ENCODE assay signal across 2 cellular contexts in the genomic region with DNA sequence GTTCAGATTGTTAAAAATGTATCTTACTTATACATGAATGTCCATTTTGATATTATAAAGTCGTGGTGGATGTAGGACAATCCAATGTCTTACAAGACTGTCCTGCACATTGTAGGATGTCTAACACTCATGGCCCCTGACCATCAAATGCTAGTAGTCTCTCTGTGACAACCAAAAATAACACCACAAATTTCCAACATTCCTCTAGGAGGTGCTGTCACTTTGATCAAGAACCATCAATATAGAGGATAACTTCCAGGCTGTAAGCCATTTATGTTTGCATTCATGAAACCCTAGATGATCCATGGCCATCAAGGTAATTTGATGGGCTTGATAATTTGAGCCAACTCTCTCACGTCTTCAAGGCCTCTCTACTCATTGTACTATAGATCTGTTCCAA.
TF ChIP-seq lines count a peak whose summit lies in the region.

No MANE protein-coding gene starts in this region.

TF ChIP-seq in HepG2, 621 proteins besides CTCF, POLR2A, EP300 and RAD21:
- TF ChIP-seq STAG1 (CRISPR knock-in tag; IDR thresholded peaks at IDR 0.05): peak; percentile 11; the same call in 1 of the 2 replicates
- no peak for TF ChIP-seq PHF5A (CRISPR knock-in tag; IDR thresholded peaks at IDR 0.05; ENCODE audit: low read depth, unreplicated experiment)
- TF ChIP-seq, protein P1, sequence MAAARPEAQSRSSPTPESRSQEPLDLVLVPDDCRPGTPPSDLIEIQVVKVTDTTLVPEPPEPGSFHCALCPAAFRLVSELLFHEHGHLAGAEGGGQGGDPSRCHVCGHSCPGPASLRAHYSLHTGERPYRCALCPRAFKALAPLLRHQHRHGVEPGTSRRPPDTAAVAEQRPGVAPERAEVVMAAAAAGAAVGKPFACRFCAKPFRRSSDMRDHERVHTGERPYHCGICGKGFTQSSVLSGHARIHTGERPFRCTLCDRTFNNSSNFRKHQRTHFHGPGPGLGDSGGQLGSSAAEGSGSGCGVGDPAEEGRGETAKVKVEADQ (CRISPR knock-in tag; IDR thresholded peaks at IDR 0.05; ENCODE audit: borderline replicate concordance): no peak
- TF ChIP-seq, protein P2, sequence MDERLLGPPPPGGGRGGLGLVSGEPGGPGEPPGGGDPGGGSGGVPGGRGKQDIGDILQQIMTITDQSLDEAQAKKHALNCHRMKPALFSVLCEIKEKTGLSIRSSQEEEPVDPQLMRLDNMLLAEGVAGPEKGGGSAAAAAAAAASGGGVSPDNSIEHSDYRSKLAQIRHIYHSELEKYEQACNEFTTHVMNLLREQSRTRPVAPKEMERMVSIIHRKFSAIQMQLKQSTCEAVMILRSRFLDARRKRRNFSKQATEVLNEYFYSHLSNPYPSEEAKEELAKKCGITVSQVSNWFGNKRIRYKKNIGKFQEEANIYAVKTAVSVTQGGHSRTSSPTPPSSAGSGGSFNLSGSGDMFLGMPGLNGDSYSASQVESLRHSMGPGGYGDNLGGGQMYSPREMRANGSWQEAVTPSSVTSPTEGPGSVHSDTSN (CRISPR knock-in tag; IDR thresholded peaks at IDR 0.05): no peak
- no peak for TF ChIP-seq YY1 (IDR thresholded peaks at IDR 0.05; ENCODE audit: insufficient read depth, insufficient replicate concordance, low read depth, low read length)
- TF ChIP-seq ZNF207 (IDR thresholded peaks at IDR 0.05; ENCODE audit: borderline replicate concordance): no peak
- no peak for TF ChIP-seq ZNF354B (CRISPR knock-in tag; IDR thresholded peaks at IDR 0.05)
- no peak for TF ChIP-seq ZNF20 (CRISPR knock-in tag; IDR thresholded peaks at IDR 0.05)
TF ChIP-seq in HepG2: peak in this region for 1.

TF ChIP-seq in H1, 55 proteins besides CTCF, POLR2A, EP300 and RAD21:
- TF ChIP-seq SIX5 (IDR thresholded peaks at IDR 0.05; ENCODE audit: low read depth, low read length): no peak
- no peak for TF ChIP-seq CHD1 (IDR thresholded peaks at IDR 0.05; ENCODE audit: low read depth, low read length)
- TF ChIP-seq ZNF274 (IDR thresholded peaks at IDR 0.05; ENCODE audit: borderline replicate concordance, extremely low read depth, low read length): no peak
- no peak for TF ChIP-seq RFX5 (IDR thresholded peaks at IDR 0.05; ENCODE audit: borderline replicate concordance, low read depth, low read length)
- no peak for TF ChIP-seq HDAC2 (IDR thresholded peaks at IDR 0.05; ENCODE audit: borderline replicate concordance in 1 of 2, low read depth in 2 of 2, low read length in 2 of 2)
- no peak for TF ChIP-seq BRCA1 (IDR thresholded peaks at IDR 0.05; ENCODE audit: low read depth, low read length)
- TF ChIP-seq RXRA (IDR thresholded peaks at IDR 0.05; ENCODE audit: insufficient read depth, low read depth, low read length): no peak
- no peak for TF ChIP-seq KDM5A (IDR thresholded peaks at IDR 0.05; ENCODE audit: low read length)
- TF ChIP-seq, protein P3, sequence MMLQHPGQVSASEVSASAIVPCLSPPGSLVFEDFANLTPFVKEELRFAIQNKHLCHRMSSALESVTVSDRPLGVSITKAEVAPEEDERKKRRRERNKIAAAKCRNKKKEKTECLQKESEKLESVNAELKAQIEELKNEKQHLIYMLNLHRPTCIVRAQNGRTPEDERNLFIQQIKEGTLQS (IDR thresholded peaks at IDR 0.05; ENCODE audit: insufficient read depth, low read depth, low read length): no peak
- no peak for TF ChIP-seq CBX8 (IDR thresholded peaks at IDR 0.05; ENCODE audit: borderline replicate concordance, low read depth, low read length)
- no peak for TF ChIP-seq RNF2 (IDR thresholded peaks at IDR 0.05; ENCODE audit: borderline replicate concordance, low read depth, low read length, missing control alignments, poor library complexity, severe bottlenecking)
- no peak for TF ChIP-seq KDM4A (IDR thresholded peaks at IDR 0.05; ENCODE audit: low read depth, low read length, severe bottlenecking)
- no peak for TF ChIP-seq BCL11A (IDR thresholded peaks at IDR 0.05; ENCODE audit: low read depth in 2 of 2, low read length in 2 of 2)
- no peak for TF ChIP-seq EGR1 (IDR thresholded peaks at IDR 0.05; ENCODE audit: borderline replicate concordance, low read depth, low read length)
- TF ChIP-seq SRF (IDR thresholded peaks at IDR 0.05; ENCODE audit: low read depth, low read length): no peak
- TF ChIP-seq TEAD4 (IDR thresholded peaks at IDR 0.05; ENCODE audit: low read depth, low read length): no peak
- no peak for TF ChIP-seq CREB1 (IDR thresholded peaks at IDR 0.05)
- no peak for TF ChIP-seq GABPA (IDR thresholded peaks at IDR 0.05; ENCODE audit: borderline replicate concordance, insufficient read depth, low read length)
TF ChIP-seq in H1: peak in this region for 0.
